In genomic region chr2:233267516-233268245, GRCh38 we compare ENCODE assay signal across 9 cellular contexts. TPM values are rescaled to one million over a fixed set of nuclear protein-coding genes. Genes with fewer than 3 reads are reported as not detected.
DNase-seq lines count a peak whose midpoint lies in the region; ATAC-seq, FAIRE-seq and TF ChIP-seq lines count a peak whose summit lies in the region.
"Had no signal": no experiment of that assay in that cellular context is flagged by ENCODE, and none has a peak within 500 bp of the region (broad histone marks: within the 10 kb centered on the region; RNA-seq: fewer than 3 reads in every experiment).

No MANE protein-coding gene starts in this region.

- no peaks in the 10 kb centered on the region for H3K9me3 Mint-ChIP-seq in GM23338

- no peaks in the 10 kb centered on the region for H3K9me2 ChIP-seq in GM23338 (ENCODE audit: insufficient read depth)

- DNase-seq in activated CD8-positive, alpha-beta memory T cell treated with anti-CD3 and anti-CD28 coated beads, Interleukin-2, amount 50 U/mL, for 1 hour (ENCODE audit: extremely low read depth) = peak; percentile 76
- DNase-seq in small intestine (peak; percentile 76), GM23338 (ENCODE audit: low spot score) (no peak), NCI-H446 (lab: John Stamatoyannopoulos, UW) (no peak), islet precursor cell (no peak), AML-193 (lab: John Stamatoyannopoulos, UW) (no peak)

- no peaks in the 10 kb centered on the region for H3K9me3 ChIP-seq in small intestine (ENCODE audit: control insufficient read depth, low read depth)

- H3K27me3 ChIP-seq in small intestine (ENCODE audit: control insufficient read depth in 2 of 2, insufficient read depth in 2 of 2, low read length in 2 of 2) = no peaks in the 10 kb centered on the region
- H3K27me3 ChIP-seq in GM23338 (ENCODE audit: insufficient read depth) = no peaks in the 10 kb centered on the region

- peaks cover 19 to 34% of the 10 kb centered on the region in 2 donors for H3K36me3 ChIP-seq in small intestine (ENCODE audit: control insufficient read depth in 2 of 2, insufficient read depth in 2 of 2, low read length in 2 of 2)
- H3K36me3 ChIP-seq in GM23338 (ENCODE audit: insufficient read depth) = peaks cover 60% of the 10 kb centered on the region

- no peak overlapping the region for H2AFZ ChIP-seq in GM23338

- H3K36me3 Mint-ChIP-seq in GM23338 (ENCODE audit: low read depth) = peaks cover 91% of the 10 kb centered on the region

- H3K27ac ChIP-seq in small intestine (ENCODE audit: low read depth in 1 of 2, low read length in 1 of 2) = peak overlapping the region; percentile 57 to 71
- H3K27ac ChIP-seq in GM23338 (ENCODE audit: low read depth) = no peak overlapping the region

- FAIRE-seq in small intestine (lab: Jason Lieb, UNC) = no peak

- H3K27me3 Mint-ChIP-seq in GM23338 (ENCODE audit: insufficient read depth, low read depth, poor library complexity) = no peaks in the 10 kb centered on the region

- no peak for TF ChIP-seq CTCF in GM23338 (conservative IDR thresholded peaks at IDR 0.05; ENCODE audit: low read depth in 2 of 2)

- WGBS in small intestine, 3 donors = 76 to 92% (median 80%) methylated on average over 6 of the region's 6 CpGs

- H3K27ac Mint-ChIP-seq in GM23338 = no peak overlapping the region

- no peaks in the 10 kb centered on the region for H3K4me1 Mint-ChIP-seq in GM23338

- H3K4me3 ChIP-seq in small intestine (ENCODE audit: low read depth in 1 of 2, low read length in 2 of 2) (no peak overlapping the region), GM23338 (no peak overlapping the region)

- no peak overlapping the region for H3K4me3 Mint-ChIP-seq in GM23338

- peaks cover 12% of the 10 kb centered on the region for H4K20me1 ChIP-seq in GM23338 (replicated peaks; ENCODE audit: insufficient read depth)

- peak; percentile 57 for ATAC-seq in GM19023 (IDR thresholded peaks at IDR 0.05; ENCODE audit: unreplicated experiment)
- peak; percentile 78 for ATAC-seq in HG03280 (IDR thresholded peaks at IDR 0.05; ENCODE audit: unreplicated experiment)
- no peak for ATAC-seq in GM23338

- H3K4me1 ChIP-seq in small intestine (ENCODE audit: control insufficient read depth in 2 of 2, insufficient read depth in 1 of 2, low read depth in 1 of 2, low read length in 1 of 2) (no peaks in the 10 kb centered on the region), GM23338 (ENCODE audit: insufficient read depth) (no peaks in the 10 kb centered on the region)

- no peaks in the 10 kb centered on the region for H3F3A ChIP-seq in GM23338 (replicated peaks; ENCODE audit: low read depth)

- H3K4me2 ChIP-seq in GM23338 = no peak overlapping the region

- H3K79me2 ChIP-seq in GM23338 (replicated peaks; ENCODE audit: insufficient read depth) = peaks cover 3% of the 10 kb centered on the region; the same call in 1 of the 2 replicates

TF ChIP-seq in GM23338, 12 proteins besides CTCF, POLR2A, EP300 and RAD21 (continues in another document):
- TF ChIP-seq ZNF462 (CRISPR knock-in tag; IDR thresholded peaks at IDR 0.05) (no peak), ZNF331 (CRISPR knock-in tag; IDR thresholded peaks at IDR 0.05; ENCODE audit: low read depth) (no peak), POLR2AphosphoS5 (IDR thresholded peaks at IDR 0.05; ENCODE audit: low read depth) (no peak), NANOG (IDR thresholded peaks at IDR 0.05; ENCODE audit: borderline replicate concordance) (no peak), CREB1 (CRISPR knock-in tag; IDR thresholded peaks at IDR 0.05; ENCODE audit: low read depth) (no peak), JUNB (IDR thresholded peaks at IDR 0.05; ENCODE audit: unreplicated experiment) (no peak), EZH2 (IDR thresholded peaks at IDR 0.05; ENCODE audit: low read depth, unreplicated experiment) (no peak), ZNF114 (CRISPR knock-in tag; IDR thresholded peaks at IDR 0.05) (no peak), EZH2phosphoT487 (IDR thresholded peaks at IDR 0.05; ENCODE audit: unreplicated experiment) (no peak), ETS1 (IDR thresholded peaks at IDR 0.05) (no peak)

RNA-seq across cellular contexts. Expression of gene ATG16L1, which starts 16.2 kb away (rescaled TPM):
- polyA plus RNA-seq in small intestine (10 to 100 TPM; 14.6 to 19.0 (median 15.9) TPM), GM23338 (2016; fragmentation: Nextera tagmentation; extraction: Ambion mirVana) (12.3 and 15.3 TPM in 2 replicates)
- total RNA-seq in GM23338 (2014; rRNA removed; shearing (Covaris generic)) = 31.8 and 37.9 TPM in 2 replicates

RNA-seq across cellular contexts. Expression of gene SAG, which starts 39.9 kb away (rescaled TPM):
- polyA plus RNA-seq in small intestine (not detected), GM23338 (2016; fragmentation: Nextera tagmentation; extraction: Ambion mirVana) (not detected in 2 replicates)
- not detected in 2 replicates for total RNA-seq in GM23338 (2014; rRNA removed; shearing (Covaris generic))
- total RNA-seq: fibroblast of lung had no signal
- polyA plus RNA-seq: fibroblast of lung had no signal

Comparison
In these comparisons a context has a peak if more than half of its experiments do, and no peak if none do; other contexts are left out.
1. DNase-seq: peak in activated CD8-positive, alpha-beta memory T cell treated with anti-CD3 and anti-CD28 coated beads, Interleukin-2, amount 50 U/mL, for 1 hour (single experiment) and small intestine (single experiment); none in GM23338 (single experiment), NCI-H446 (0 of 2), islet precursor cell (single experiment) and AML-193 (0 of 2).